In the genomic region with DNA sequence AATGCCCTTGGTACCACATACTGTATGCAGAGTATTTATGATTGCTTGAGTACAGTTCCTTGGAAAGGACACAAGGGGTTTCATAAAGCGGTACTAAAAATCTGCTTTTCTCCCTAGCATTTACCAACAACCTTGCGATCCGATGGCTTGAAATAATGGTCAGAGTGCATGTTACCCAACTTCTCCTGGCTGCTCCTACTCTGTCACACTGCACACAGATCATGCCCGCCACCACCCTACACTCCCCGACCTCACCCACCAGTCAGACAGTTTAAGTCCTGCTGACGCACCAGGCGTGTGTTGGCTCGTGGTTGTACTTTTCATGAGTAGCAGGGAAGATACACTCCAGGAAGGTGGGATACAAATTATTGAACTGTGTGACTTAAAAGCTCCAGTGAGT, we compare ENCODE assay signal across 28 cellular contexts.
"Had no signal": no experiment of that assay in that cellular context is flagged by ENCODE, and none has a peak within 500 bp of the region (broad histone marks: within the 10 kb centered on the region; RNA-seq: fewer than 3 reads in every experiment).

No MANE protein-coding gene starts in this region.

- H3K27me3 Mint-ChIP-seq: activated CD8-positive, alpha-beta memory T cell treated with anti-CD3 and anti-CD28 coated beads, Interleukin-2, amount 10 ng/mL, durations not matched to agents 7 days and 5 days; activated naive CD4-positive, alpha-beta T cell treated with anti-CD3 and anti-CD28 coated beads, Interleukin-2, amount 50 U/mL, for 24 hours; activated T-cell treated with anti-CD3 and anti-CD28 coated beads, Interleukin-2, amount 50 U/mL, for 24 hours; T-cell had no signal

- H3K27me3 ChIP-seq: breast epithelium had no signal

- H3K27ac ChIP-seq: breast epithelium, SK-N-MC, WERI-Rb-1 had no signal

- H3K27ac Mint-ChIP-seq: activated CD8-positive, alpha-beta memory T cell treated with anti-CD3 and anti-CD28 coated beads, Interleukin-2, amount 10 ng/mL, durations not matched to agents 7 days and 5 days; activated naive CD4-positive, alpha-beta T cell treated with anti-CD3 and anti-CD28 coated beads, Interleukin-2, amount 50 U/mL, for 24 hours; activated T-cell treated with anti-CD3 and anti-CD28 coated beads, Interleukin-2, amount 50 U/mL, for 24 hours; activated T-helper 1 cell treated with anti-CD3 and anti-CD28 coated beads, Interleukin-12 subunit alpha, Interleukin-12 subunit beta, Interleukin-2, Interleukin-4 antibody, amounts not matched to agents 30 ng/mL and 10 ng/mL and 1 ng/mL, durations not matched to agents 14 hours and 24 hours and 36 hours; IgD-negative memory B cell; T-cell had no signal

- H3K4me3 ChIP-seq: breast epithelium, SK-N-MC had no signal

- H3K36me3 Mint-ChIP-seq: activated naive CD4-positive, alpha-beta T cell treated with anti-CD3 and anti-CD28 coated beads, Interleukin-2, amount 50 U/mL, for 24 hours; IgD-negative memory B cell; T-cell had no signal

- H3K9me3 ChIP-seq: breast epithelium had no signal

- H3K4me1 Mint-ChIP-seq: activated naive CD4-positive, alpha-beta T cell treated with anti-CD3 and anti-CD28 coated beads, Interleukin-2, amount 50 U/mL, for 24 hours; IgD-negative memory B cell; T-cell had no signal

- ATAC-seq: activated CD4-positive, CD25-positive, alpha-beta regulatory T cell treated with anti-CD3 and anti-CD28 coated beads, Interleukin-2, amount 50 U/mL, for 24 hours; activated CD8-positive, alpha-beta memory T cell treated with anti-CD3 and anti-CD28 coated beads, Interleukin-2, amount 10 ng/mL, durations not matched to agents 7 days and 5 days; Panc1; Right ventricle myocardium inferior; T-cell had no signal

- H3K9me3 Mint-ChIP-seq: activated naive CD4-positive, alpha-beta T cell treated with anti-CD3 and anti-CD28 coated beads, Interleukin-2, amount 50 U/mL, for 24 hours; activated T-cell treated with anti-CD3 and anti-CD28 coated beads, Interleukin-2, amount 50 U/mL, for 24 hours; activated T-helper 1 cell treated with anti-CD3 and anti-CD28 coated beads, Interleukin-12 subunit alpha, Interleukin-12 subunit beta, Interleukin-2, Interleukin-4 antibody, amounts not matched to agents 30 ng/mL and 10 ng/mL and 1 ng/mL, durations not matched to agents 14 hours and 24 hours and 36 hours; IgD-negative memory B cell; T-cell had no signal

- H3K4me3 Mint-ChIP-seq: activated CD8-positive, alpha-beta memory T cell treated with anti-CD3 and anti-CD28 coated beads, Interleukin-2, amount 10 ng/mL, durations not matched to agents 7 days and 5 days; activated naive CD4-positive, alpha-beta T cell treated with anti-CD3 and anti-CD28 coated beads, Interleukin-2, amount 50 U/mL, for 24 hours; activated T-cell treated with anti-CD3 and anti-CD28 coated beads, Interleukin-2, amount 50 U/mL, for 24 hours; activated T-helper 1 cell treated with anti-CD3 and anti-CD28 coated beads, Interleukin-12 subunit alpha, Interleukin-12 subunit beta, Interleukin-2, Interleukin-4 antibody, amounts not matched to agents 30 ng/mL and 10 ng/mL and 1 ng/mL, durations not matched to agents 14 hours and 24 hours and 36 hours; IgD-negative memory B cell; T-cell had no signal

- H3K36me3 ChIP-seq: breast epithelium, WERI-Rb-1 had no signal

- H3K4me1 ChIP-seq: breast epithelium had no signal

- DNase-seq: activated CD4-positive, alpha-beta T cell treated with anti-CD3 and anti-CD28 coated beads for 48 hours; activated CD4-positive, alpha-beta T cell treated with anti-CD3 and anti-CD28 coated beads, Interleukin-2, amount 50 U/mL, for 48 hours; activated CD8-positive, alpha-beta memory T cell treated with anti-CD3 and anti-CD28 coated beads, Interleukin-2, amount 10 ng/mL, durations not matched to agents 7 days and 5 days; activated effector memory CD4-positive, alpha-beta T cell treated with Interleukin-2 at 50 U/mL for 16 hours; activated naive CD4-positive, alpha-beta T cell; activated T-cell treated with anti-CD3 and anti-CD28 coated beads, Interleukin-2, amount 50 U/mL, for 24 hours; aorta; KG1; NCI-H1048; NCI-H1417; NCI-H1694; NCI-H2029 treated with DMSO at 0.1 percent for 48 hours; NCI-H345; NCI-H510A; NCI-H526 treated with DMSO at 0.1 percent for 48 hours; NCI-H82; OCI-M1; RPMI8226; T-cell; WERI-Rb-1 had no signal
